In the genomic region with DNA sequence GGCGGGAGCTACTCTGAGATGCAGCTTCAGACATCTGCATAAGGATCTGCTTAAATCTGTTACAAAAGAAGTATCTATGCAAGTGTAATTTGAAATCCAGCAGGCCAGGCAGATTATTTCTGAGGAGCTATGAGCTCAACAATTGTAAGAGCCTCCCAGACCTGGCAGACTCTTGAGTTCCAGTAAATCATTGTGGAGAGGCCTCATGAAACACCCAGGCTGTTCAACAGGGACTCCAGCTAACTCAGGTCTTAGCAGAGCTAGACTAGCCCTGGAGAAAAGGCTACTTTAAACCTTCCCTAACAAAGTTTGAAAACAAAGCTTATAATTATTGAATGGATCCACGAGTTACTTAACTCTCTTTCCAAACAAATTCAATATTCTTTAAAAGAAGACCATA, we compare ENCODE assay signal across 20 cellular contexts.
A peak's percentile ranks its signal among the peaks of the same experiment; 100 is the strongest.
DNase-seq lines count a peak whose midpoint lies in the region; TF ChIP-seq lines count a peak whose summit lies in the region.
"Had no signal": no experiment of that assay in that cellular context is flagged by ENCODE, and none has a peak within 500 bp of the region (broad histone marks: within the 10 kb centered on the region; RNA-seq: fewer than 3 reads in every experiment).

No MANE protein-coding gene starts in this region.

- POLR2A ChIA-PET in RWPE1 (lab: Yijun Ruan, JAX; ENCODE audit: low non-redundant PET): no interaction called here

- H3K4me3 Mint-ChIP-seq in neural progenitor cell: no peak overlapping the region
- H3K4me3 Mint-ChIP-seq: CD14-positive monocyte had no signal

- H3K27ac Mint-ChIP-seq in neural progenitor cell: no peak overlapping the region
- H3K27ac Mint-ChIP-seq: CD14-positive monocyte had no signal

- H3K79me2 ChIP-seq in fibroblast of lung (ENCODE audit: control insufficient read depth, insufficient read depth, low read length): no peaks in the 10 kb centered on the region
- no peaks in the 10 kb centered on the region for H3K79me2 ChIP-seq in neural progenitor cell (ENCODE audit: low read depth)

- H3K9me3 Mint-ChIP-seq in neural progenitor cell: peaks cover 2% of the 10 kb centered on the region

- H3K4me1 ChIP-seq in fibroblast of lung (ENCODE audit: control insufficient read depth, extremely low read depth, insufficient read depth, low read length) (no peaks in the 10 kb centered on the region), neural progenitor cell (no peaks in the 10 kb centered on the region)

- no peaks in the 10 kb centered on the region for H3K4me1 Mint-ChIP-seq in neural progenitor cell
- H3K4me1 Mint-ChIP-seq: CD14-positive monocyte had no signal

- DNase-seq in NCI-H82 (lab: John Stamatoyannopoulos, UW) (peak; percentile 20), NCI-H82 treated with DMSO at 0.1 percent for 48 hours (lab: John Stamatoyannopoulos, UW; ENCODE audit: unreplicated experiment) (no peak), fibroblast of lung (ENCODE audit: low read depth in 2 of 2) (peak; percentile 0 to 10), neural progenitor cell (ENCODE audit: low spot score) (peak; percentile 20), NCI-H1092 (lab: John Stamatoyannopoulos, UW) (no peak), RWPE1 (ENCODE audit: low spot score) (no peak), NCI-H2081 (lab: John Stamatoyannopoulos, UW) (no peak), cerebellum (ENCODE audit: low spot score) (no peak)
- DNase-seq: COR-L47, DMS153, NCI-H1436 treated with DMSO at 0.1 percent for 48 hours, NCI-H2081 treated with DMSO at 0.1 percent for 48 hours, NCI-H2227 treated with DMSO at 0.1 percent for 48 hours, NCI-H526 treated with DMSO at 0.1 percent for 48 hours, PC-9 had no signal

- no peaks in the 10 kb centered on the region for H3K27me3 Mint-ChIP-seq in neural progenitor cell (ENCODE audit: insufficient read depth, low read depth)

- H3K27me3 ChIP-seq in fibroblast of lung (ENCODE audit: control insufficient read depth, insufficient read depth, low read length): no peaks in the 10 kb centered on the region
- H3K27me3 ChIP-seq in neural progenitor cell: no peaks in the 10 kb centered on the region

- H3K36me3 Mint-ChIP-seq in neural progenitor cell: no peaks in the 10 kb centered on the region
- H3K36me3 Mint-ChIP-seq: CD14-positive monocyte had no signal

- H3F3A ChIP-seq in neural progenitor cell (ENCODE audit: low read depth): no peaks in the 10 kb centered on the region

- TF ChIP-seq CTCF in fibroblast of lung (conservative IDR thresholded peaks at IDR 0.05 in 1 of 2, IDR thresholded peaks at IDR 0.05 in 1 of 2; ENCODE audit: low read depth in 1 of 2, low read length in 2 of 2) (no peak), neural progenitor cell (IDR thresholded peaks at IDR 0.05) (no peak), RWPE1 (conservative IDR thresholded peaks at IDR 0.05; ENCODE audit: low read depth) (no peak)

- H2AFZ ChIP-seq in fibroblast of lung (ENCODE audit: low read length) (no peak overlapping the region), neural progenitor cell (replicated peaks) (peak overlapping the region; percentile 65)
- H2AFZ ChIP-seq: PC-9 had no signal

- CTCF ChIA-PET in RWPE1 (lab: Yijun Ruan, JAX): no interaction called here

- H3K9me3 ChIP-seq in fibroblast of lung (ENCODE audit: control insufficient read depth, insufficient read depth, low read depth, low read length): no peaks in the 10 kb centered on the region
- no peaks in the 10 kb centered on the region for H3K9me3 ChIP-seq in neural progenitor cell (ENCODE audit: low read depth)

- H3K36me3 ChIP-seq in fibroblast of lung (ENCODE audit: control insufficient read depth, insufficient read depth, low read length): no peaks in the 10 kb centered on the region
- H3K36me3 ChIP-seq in neural progenitor cell: no peaks in the 10 kb centered on the region

- H3K4me2 ChIP-seq in fibroblast of lung (ENCODE audit: extremely low read depth, insufficient read depth, low read length): no peak overlapping the region
- no peak overlapping the region for H3K4me2 ChIP-seq in neural progenitor cell
- H3K4me2 ChIP-seq: PC-9 had no signal

- H3K4me3 ChIP-seq in fibroblast of lung (replicated peaks in 1 of 4; ENCODE audit: control extremely low read depth in 1 of 4, insufficient read depth in 1 of 4, low read depth in 3 of 4, low read length in 4 of 4): no peak overlapping the region
- no peak overlapping the region for H3K4me3 ChIP-seq in neural progenitor cell
- H3K4me3 ChIP-seq: GM12878, PC-9, SK-N-MC had no signal

- H3K9ac ChIP-seq in fibroblast of lung (ENCODE audit: insufficient read depth, low read length) (no peak overlapping the region), neural progenitor cell (no peak overlapping the region)

- H3K27ac ChIP-seq in fibroblast of lung (ENCODE audit: insufficient read depth, low read length): no peak overlapping the region
- no peak overlapping the region for H3K27ac ChIP-seq in neural progenitor cell
- no peak overlapping the region for H3K27ac ChIP-seq in RWPE1
- H3K27ac ChIP-seq: 22Rv1, HL-60, PC-9, SK-N-MC had no signal

- H4K20me1 ChIP-seq in fibroblast of lung (ENCODE audit: control insufficient read depth, extremely low read depth, insufficient read depth, low read length) (no peaks in the 10 kb centered on the region), neural progenitor cell (ENCODE audit: low read depth) (no peaks in the 10 kb centered on the region)

Comparison
In these comparisons a context has a peak if more than half of its experiments do, and no peak if none do; other contexts are left out.
1. DNase-seq: peak in NCI-H82 (single experiment), fibroblast of lung (2 of 2) and neural progenitor cell (single experiment); none in NCI-H82 treated with DMSO at 0.1 percent for 48 hours (single experiment), NCI-H1092 (single experiment), RWPE1 (single experiment), NCI-H2081 (0 of 2) and cerebellum (single experiment).